Comparison of ENCODE assay signal across 8 cellular contexts in the genomic region with DNA sequence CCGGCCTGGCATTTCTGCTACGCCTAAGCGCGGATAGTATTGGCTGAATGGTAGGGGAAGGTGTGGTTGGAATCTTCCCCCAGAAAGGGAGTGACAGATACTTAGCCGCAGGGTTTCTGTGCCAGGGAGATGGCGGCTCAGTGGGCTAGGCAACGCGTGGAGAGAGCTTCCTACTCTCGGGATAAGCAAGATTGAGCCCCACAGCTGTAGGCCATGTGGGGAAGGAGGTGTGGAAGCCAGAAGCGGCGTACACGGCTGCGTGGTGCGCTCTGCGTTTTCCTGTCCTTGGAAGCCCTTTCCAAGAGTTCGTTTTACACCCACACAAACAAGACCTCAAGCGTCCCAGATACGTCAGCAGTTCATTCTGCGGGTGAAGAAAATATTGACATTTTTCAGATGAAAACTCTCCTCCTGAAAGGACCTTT. TPM values are rescaled to one million over a fixed set of nuclear protein-coding genes. Genes with fewer than 3 reads are reported as not detected.
DNase-seq lines count a peak whose midpoint lies in the region; ATAC-seq and TF ChIP-seq lines count a peak whose summit lies in the region.

No MANE protein-coding gene starts in this region.

- H3K23ac ChIP-seq in mesenchymal stem cell (ENCODE audit: low read length in 2 of 2), result peak overlapping the region; percentile 6 to 9

- H2BK120ac ChIP-seq in mesenchymal stem cell (ENCODE audit: low read depth, low read length), result no peak overlapping the region

- no peaks in the 10 kb centered on the region for H3K9me3 ChIP-seq in mesenchymal stem cell (ENCODE audit: control insufficient read depth, low read length)

- H2BK12ac ChIP-seq in mesenchymal stem cell (ENCODE audit: low read length in 2 of 2), result peak overlapping the region in 1 of 2 experiments; percentile 4

- H2BK5ac ChIP-seq in mesenchymal stem cell (ENCODE audit: low read depth, low read length, poor library complexity, severe bottlenecking), result no peak overlapping the region

- peak overlapping the region; percentile 21 for H2AFZ ChIP-seq in mesenchymal stem cell (ENCODE audit: low read depth, low read length)

- peak overlapping the region; percentile 80 for H3K27ac Mint-ChIP-seq in stimulated activated memory B cell treated with anti-CD40 and anti-IgM and Interleukin-4, amounts not matched to agents 10 μg/mL and 1 μg/mL and 100 μg/mL, for 72 hours

- H3K18ac ChIP-seq in mesenchymal stem cell (ENCODE audit: low read depth in 1 of 2, low read length in 2 of 2), result peak overlapping the region in 1 of 2 experiments; percentile 16

- TF ChIP-seq CTCF in GM12864 (IDR thresholded peaks at IDR 0.05; ENCODE audit: low read depth, low read length, missing control alignments) (no peak), HFF-Myc (IDR thresholded peaks at IDR 0.05; ENCODE audit: low read depth, low read length, missing control alignments) (no peak)

- no peak overlapping the region for H2AK5ac ChIP-seq in mesenchymal stem cell (ENCODE audit: low read length, severe bottlenecking)

- H3K27me3 ChIP-seq in mesenchymal stem cell (ENCODE audit: control insufficient read depth in 1 of 2, insufficient read depth in 1 of 2, low read length in 2 of 2), result peaks cover 15 to 21% of the 10 kb centered on the region in 2 experiments

- no peaks in the 10 kb centered on the region for H3K36me3 Mint-ChIP-seq in stimulated activated memory B cell treated with anti-CD40 and anti-IgM and Interleukin-4, amounts not matched to agents 10 μg/mL and 1 μg/mL and 100 μg/mL, for 72 hours

- H3K27ac ChIP-seq in mesenchymal stem cell (ENCODE audit: low read length, poor library complexity, severe bottlenecking), result no peak overlapping the region

- peaks cover 7% of the 10 kb centered on the region for H3K79me1 ChIP-seq in mesenchymal stem cell (replicated peaks; ENCODE audit: low read length, poor library complexity, severe bottlenecking)

- no peak overlapping the region for H2BK15ac ChIP-seq in mesenchymal stem cell (ENCODE audit: low read depth, poor library complexity, severe bottlenecking)

- no peak overlapping the region for H3K14ac ChIP-seq in mesenchymal stem cell (ENCODE audit: low read length in 2 of 2)

- peak overlapping the region; percentile 92 for H3K9ac ChIP-seq in mesenchymal stem cell (ENCODE audit: low read length)

- H3K9me3 Mint-ChIP-seq in stimulated activated memory B cell treated with anti-CD40 and anti-IgM and Interleukin-4, amounts not matched to agents 10 μg/mL and 1 μg/mL and 100 μg/mL, for 72 hours, result no peaks in the 10 kb centered on the region

- no peak for DNase-seq in GM12864 (ENCODE audit: low read depth)
- peak; percentile 55 for DNase-seq in HFF-Myc (ENCODE audit: extremely low read depth, low read depth)
- peak; percentile 8 for DNase-seq in NCI-H1436 treated with DMSO at 0.1 percent for 48 hours (lab: John Stamatoyannopoulos, UW)
- peak; percentile 50 for DNase-seq in activated CD4-positive, alpha-beta T cell treated with anti-CD3 and anti-CD28 coated beads for 48 hours
- DNase-seq in ecto neural progenitor cell (ENCODE audit: low spot score), result peak; percentile 56
- DNase-seq in mesenchymal stem cell, result peak; percentile 73

- peak; percentile 73 for ATAC-seq in stimulated activated memory B cell treated with anti-CD40 and anti-IgM and Interleukin-4, amounts not matched to agents 10 μg/mL and 1 μg/mL and 100 μg/mL, for 72 hours
- ATAC-seq in GM21737 (IDR thresholded peaks at IDR 0.05; ENCODE audit: unreplicated experiment), result no peak

- H3K4me3 ChIP-seq in GM12864 (ENCODE audit: low read depth, low read length) (peak overlapping the region; percentile 72), HFF-Myc (replicated peaks; ENCODE audit: low read depth, low read length) (peak overlapping the region; percentile 75), mesenchymal stem cell (ENCODE audit: insufficient read depth in 1 of 2, low read depth in 1 of 2, low read length in 2 of 2) (peak overlapping the region; percentile 83 to 92)

- H4K91ac ChIP-seq in mesenchymal stem cell (ENCODE audit: low read length), result no peak overlapping the region

- H3K4me3 Mint-ChIP-seq in stimulated activated memory B cell treated with anti-CD40 and anti-IgM and Interleukin-4, amounts not matched to agents 10 μg/mL and 1 μg/mL and 100 μg/mL, for 72 hours, result peak overlapping the region; percentile 89

- H3K4me1 ChIP-seq in mesenchymal stem cell (ENCODE audit: control insufficient read depth, insufficient read depth, low read depth, low read length), result peaks cover 7% of the 10 kb centered on the region

- H3K27me3 Mint-ChIP-seq in stimulated activated memory B cell treated with anti-CD40 and anti-IgM and Interleukin-4, amounts not matched to agents 10 μg/mL and 1 μg/mL and 100 μg/mL, for 72 hours, result peaks cover 32% of the 10 kb centered on the region

- no peaks in the 10 kb centered on the region for H3K36me3 ChIP-seq in mesenchymal stem cell (ENCODE audit: control insufficient read depth in 1 of 2, insufficient read depth in 2 of 2, low read depth in 1 of 2, low read length in 2 of 2)

- 0% methylated on average over 16 of the region's 19 CpGs for WGBS in mesenchymal stem cell

- H4K8ac ChIP-seq in mesenchymal stem cell (ENCODE audit: low read length), result no peak overlapping the region

- peaks cover 23% of the 10 kb centered on the region for H3K4me1 Mint-ChIP-seq in stimulated activated memory B cell treated with anti-CD40 and anti-IgM and Interleukin-4, amounts not matched to agents 10 μg/mL and 1 μg/mL and 100 μg/mL, for 72 hours

- no peak overlapping the region for H3K4ac ChIP-seq in mesenchymal stem cell (ENCODE audit: low read depth in 1 of 2, low read length in 2 of 2)

- H3K4me2 ChIP-seq in mesenchymal stem cell (ENCODE audit: low read length, poor library complexity, severe bottlenecking), result peak overlapping the region; percentile 63

RNA-seq across cellular contexts. Expression of a gene that starts 0.4 kb away (rescaled TPM):
- polyA plus RNA-seq in mesenchymal stem cell (2013, experiment 1 of 2), result 4.3 TPM
- polyA plus RNA-seq in mesenchymal stem cell (2013, experiment 2 of 2), result 4.1 TPM

RNA-seq across cellular contexts. Expression of a gene that starts 50.6 kb away (rescaled TPM):
- 17.5 TPM for polyA plus RNA-seq in mesenchymal stem cell (2013, experiment 1 of 2)
- polyA plus RNA-seq in mesenchymal stem cell (2013, experiment 2 of 2), result 19.0 TPM
